In the genomic region with DNA sequence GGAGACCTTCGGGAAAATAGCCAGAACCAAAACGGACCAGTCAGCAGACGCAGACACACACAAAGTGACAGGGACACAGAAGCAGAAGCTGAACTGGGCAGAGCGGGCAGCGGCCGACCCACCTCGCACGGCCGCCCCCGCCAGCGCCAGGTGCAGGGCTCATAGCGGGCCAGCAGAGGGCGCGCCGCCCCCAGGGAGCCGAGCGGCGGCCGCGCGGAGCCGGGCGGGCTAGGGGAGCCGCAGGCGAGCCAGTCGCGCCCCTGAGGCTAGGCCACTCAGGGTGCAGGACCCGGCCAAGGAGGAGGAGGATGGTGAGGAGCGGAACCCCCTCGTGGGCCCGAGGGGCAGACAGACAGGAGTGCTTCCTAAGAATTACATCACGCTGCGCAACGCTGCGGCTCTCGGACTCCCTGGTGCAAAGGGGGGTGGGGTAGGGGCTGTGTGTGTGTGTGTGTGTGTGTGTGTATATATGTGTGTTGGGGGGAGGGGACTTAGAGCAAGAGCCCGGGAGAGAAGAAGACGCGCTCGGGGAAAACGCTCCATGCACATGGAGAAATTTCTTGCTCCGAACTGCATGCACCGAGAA, we compare ENCODE assay signal across 8 cellular contexts. TPM values are rescaled to one million over a fixed set of nuclear protein-coding genes. Genes with fewer than 3 reads are reported as not detected.
DNase-seq lines count a peak whose midpoint lies in the region; ATAC-seq and TF ChIP-seq lines count a peak whose summit lies in the region.

No MANE protein-coding gene starts in this region.

- H4K20me1 ChIP-seq in HCT116 (ENCODE audit: insufficient read depth), result no peaks in the 10 kb centered on the region

- peaks cover 58% of the 10 kb centered on the region for H3K27me3 Mint-ChIP-seq in WTC11 (ENCODE audit: low read depth)
- peaks cover 82% of the 10 kb centered on the region for H3K27me3 Mint-ChIP-seq in central memory CD8-positive, alpha-beta T cell

- TF ChIP-seq CTCF in HCT116 (IDR thresholded peaks at IDR 0.05 in 2 of 3, conservative IDR thresholded peaks at IDR 0.05 in 1 of 3; ENCODE audit: borderline replicate concordance in 1 of 3, insufficient read depth in 1 of 3, low read depth in 2 of 3, low read length in 2 of 3) (peak; percentile 72 to 98 (median 76)), WTC11 (IDR thresholded peaks at IDR 0.05) (peak; percentile 96)

- H3K27ac ChIP-seq in HCT116 (ENCODE audit: low read depth, low read length), result no peak overlapping the region

- ATAC-seq in HCT116 (peak; percentile 80), WTC11 (peak; percentile 49), GM18873 (IDR thresholded peaks at IDR 0.05; ENCODE audit: low FRiP score, unreplicated experiment) (no peak)
- peak; percentile 63 for ATAC-seq in central memory CD8-positive, alpha-beta T cell (replicated peaks; ENCODE audit: extremely low read depth, poor library complexity, severe bottlenecking)

- H3K27me3 ChIP-seq in HCT116 (ENCODE audit: insufficient read depth, low read length), result peaks cover 35% of the 10 kb centered on the region; the same call in 1 of the 2 replicates

- peak overlapping the region; percentile 99 for H3K4me2 ChIP-seq in HCT116 (ENCODE audit: low read length)

- DNase-seq in ELF-1 (ENCODE audit: low read depth, low spot score) (peak; percentile 82), HCT116 (ENCODE audit: low read depth, low spot score) (no peak), NCI-H1105 treated with DMSO at 0.1 percent for 48 hours (lab: John Stamatoyannopoulos, UW) (peak; percentile 65), WTC11 (ENCODE audit: low spot score) (peak; percentile 77), kidney tubule cell (ENCODE audit: low spot score) (peak; percentile 58)
- DNase-seq in central memory CD8-positive, alpha-beta T cell (ENCODE audit: low spot score in 2 of 2), result peak; percentile 30 to 55
- DNase-seq in stimulated activated CD4-positive, alpha-beta T cell treated with anti-CD3 and anti-CD28 coated beads, Interleukin-15, amount 100 ng/mL, for 48 hours (ENCODE audit: low read depth in 2 of 2), result peak; percentile 31 to 51

- H3K9me3 Mint-ChIP-seq in WTC11, result no peaks in the 10 kb centered on the region
- no peaks in the 10 kb centered on the region for H3K9me3 Mint-ChIP-seq in central memory CD8-positive, alpha-beta T cell

- no peaks in the 10 kb centered on the region for H3K36me3 ChIP-seq in HCT116 (ENCODE audit: control insufficient read depth in 1 of 2, insufficient read depth in 2 of 2, low read length in 2 of 2)

- POLR2A ChIA-PET in HCT116 (lab: Charles Lee), result interaction anchor here (1.0 to 1.4 kb wide), 3 partner anchors 17 to 124 kb away, joined by 3 to 5 read pairs (median 4); no protein-coding TSS in a partner anchor
- POLR2A ChIA-PET in WTC11 (lab: Charles Lee), result interaction anchor here (0.6 to 1.3 kb wide), 4 partner anchors 64 to 123 kb away, joined by 3 to 4 read pairs (median 4); no protein-coding TSS in a partner anchor

- no peaks in the 10 kb centered on the region for H3K79me2 ChIP-seq in HCT116 (ENCODE audit: insufficient read depth, low read length)

- no peak for TF ChIP-seq POLR2A in HCT116 (IDR thresholded peaks at IDR 0.05; ENCODE audit: borderline replicate concordance, extremely low read depth, insufficient read depth, insufficient read length)

- H3K9ac ChIP-seq in HCT116 (ENCODE audit: low read length), result peak overlapping the region; percentile 55

- BruUV-seq in HCT116 (replicated peaks; lab: Mats Ljungman, UMichigan), result no TSS peak

- H3K27ac Mint-ChIP-seq in WTC11, result no peak overlapping the region
- H3K27ac Mint-ChIP-seq in central memory CD8-positive, alpha-beta T cell (ENCODE audit: low read depth), result no peak overlapping the region

- no peaks in the 10 kb centered on the region for H3K9me3 ChIP-seq in HCT116 (ENCODE audit: control insufficient read depth in 1 of 2, insufficient read depth in 1 of 2, low read depth in 1 of 2, low read length in 2 of 2)

- H3K4me3 ChIP-seq in HCT116 (replicated peaks in 1 of 2; ENCODE audit: low read depth in 1 of 2, low read length in 2 of 2), result peak overlapping the region; percentile 60 to 71

- H2AFZ ChIP-seq in HCT116 (ENCODE audit: low read depth, low read length, poor library complexity, severe bottlenecking), result peak overlapping the region; percentile 95

- CTCF ChIA-PET in HCT116 (lab: Charles Lee), result interaction anchor here (0.8 to 6.0 kb wide), 13 partner anchors 9 to 227 kb away, joined by 3 to 145 read pairs (median 6); no protein-coding TSS in a partner anchor
- CTCF ChIA-PET in WTC11 (lab: Charles Lee), result interaction anchor here (0.5 to 4.5 kb wide), 27 partner anchors 8 to 221 kb away, joined by 3 to 57 read pairs (median 4); no protein-coding TSS in a partner anchor

- H3K36me3 Mint-ChIP-seq in WTC11, result no peaks in the 10 kb centered on the region
- H3K36me3 Mint-ChIP-seq in central memory CD8-positive, alpha-beta T cell (ENCODE audit: insufficient read depth), result peaks cover 3% of the 10 kb centered on the region

- H3K9me2 ChIP-seq in HCT116 (ENCODE audit: insufficient read depth), result no peaks in the 10 kb centered on the region

- H3K4me1 ChIP-seq in HCT116 (ENCODE audit: control insufficient read depth in 1 of 2, insufficient read depth in 2 of 2, low read length in 2 of 2), result peaks cover 5 to 21% of the 10 kb centered on the region in 2 experiments; a peak in 2 of 4 replicates

- RAD21 ChIA-PET in HCT116 (lab: Charles Lee; ENCODE audit: low non-redundant PET in 1 of 2, low total read pairs in 2 of 2, uncharacterized antibody in 2 of 2, unreplicated experiment in 2 of 2), result interaction anchor here (0.6 to 4.2 kb wide), 13 partner anchors 28 to 1695 kb away, joined by 3 to 46 read pairs (median 4); no protein-coding TSS in a partner anchor

- TF ChIP-seq RAD21 in HCT116 (IDR thresholded peaks at IDR 0.05; ENCODE audit: low read depth), result peak; percentile 87

- H3K4me1 Mint-ChIP-seq in WTC11, result peaks cover 15% of the 10 kb centered on the region
- peaks cover 20% of the 10 kb centered on the region for H3K4me1 Mint-ChIP-seq in central memory CD8-positive, alpha-beta T cell

- H3K4me3 Mint-ChIP-seq in WTC11, result peak overlapping the region; percentile 73
- H3K4me3 Mint-ChIP-seq in central memory CD8-positive, alpha-beta T cell, result peak overlapping the region; percentile 67

- intact Hi-C loops in HCT116 (cut with micrococcal nuclease), result loop anchor here (1.0 to 2.0 kb wide), 5 partner anchors 62 to 348 kb away; no protein-coding TSS in a partner anchor

TF ChIP-seq in HCT116, 20 proteins besides CTCF, POLR2A, EP300 and RAD21:
- no peak for TF ChIP-seq EZH2 (IDR thresholded peaks at IDR 0.05)
- peak; percentile 83 for TF ChIP-seq EGR1 (IDR thresholded peaks at IDR 0.05; ENCODE audit: low read depth)
- TF ChIP-seq ZFX (IDR thresholded peaks at IDR 0.05), result no peak

TF ChIP-seq in WTC11, 78 proteins besides CTCF, POLR2A, EP300 and RAD21 (continues in another document):
- TF ChIP-seq, protein P1, sequence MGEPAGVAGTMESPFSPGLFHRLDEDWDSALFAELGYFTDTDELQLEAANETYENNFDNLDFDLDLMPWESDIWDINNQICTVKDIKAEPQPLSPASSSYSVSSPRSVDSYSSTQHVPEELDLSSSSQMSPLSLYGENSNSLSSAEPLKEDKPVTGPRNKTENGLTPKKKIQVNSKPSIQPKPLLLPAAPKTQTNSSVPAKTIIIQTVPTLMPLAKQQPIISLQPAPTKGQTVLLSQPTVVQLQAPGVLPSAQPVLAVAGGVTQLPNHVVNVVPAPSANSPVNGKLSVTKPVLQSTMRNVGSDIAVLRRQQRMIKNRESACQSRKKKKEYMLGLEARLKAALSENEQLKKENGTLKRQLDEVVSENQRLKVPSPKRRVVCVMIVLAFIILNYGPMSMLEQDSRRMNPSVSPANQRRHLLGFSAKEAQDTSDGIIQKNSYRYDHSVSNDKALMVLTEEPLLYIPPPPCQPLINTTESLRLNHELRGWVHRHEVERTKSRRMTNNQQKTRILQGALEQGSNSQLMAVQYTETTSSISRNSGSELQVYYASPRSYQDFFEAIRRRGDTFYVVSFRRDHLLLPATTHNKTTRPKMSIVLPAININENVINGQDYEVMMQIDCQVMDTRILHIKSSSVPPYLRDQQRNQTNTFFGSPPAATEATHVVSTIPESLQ (CRISPR knock-in tag; IDR thresholded peaks at IDR 0.05), result no peak
- TF ChIP-seq JUN (CRISPR knock-in tag; IDR thresholded peaks at IDR 0.05) (no peak), NFE2L1 (CRISPR knock-in tag; IDR thresholded peaks at IDR 0.05) (no peak)
- TF ChIP-seq, protein P2, sequence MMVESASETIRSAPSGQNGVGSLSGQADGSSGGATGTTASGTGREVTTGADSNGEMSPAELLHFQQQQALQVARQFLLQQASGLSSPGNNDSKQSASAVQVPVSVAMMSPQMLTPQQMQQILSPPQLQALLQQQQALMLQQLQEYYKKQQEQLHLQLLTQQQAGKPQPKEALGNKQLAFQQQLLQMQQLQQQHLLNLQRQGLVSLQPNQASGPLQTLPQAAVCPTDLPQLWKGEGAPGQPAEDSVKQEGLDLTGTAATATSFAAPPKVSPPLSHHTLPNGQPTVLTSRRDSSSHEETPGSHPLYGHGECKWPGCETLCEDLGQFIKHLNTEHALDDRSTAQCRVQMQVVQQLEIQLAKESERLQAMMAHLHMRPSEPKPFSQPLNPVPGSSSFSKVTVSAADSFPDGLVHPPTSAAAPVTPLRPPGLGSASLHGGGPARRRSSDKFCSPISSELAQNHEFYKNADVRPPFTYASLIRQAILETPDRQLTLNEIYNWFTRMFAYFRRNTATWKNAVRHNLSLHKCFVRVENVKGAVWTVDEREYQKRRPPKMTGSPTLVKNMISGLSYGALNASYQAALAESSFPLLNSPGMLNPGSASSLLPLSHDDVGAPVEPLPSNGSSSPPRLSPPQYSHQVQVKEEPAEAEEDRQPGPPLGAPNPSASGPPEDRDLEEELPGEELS (CRISPR knock-in tag; IDR thresholded peaks at IDR 0.05), result no peak
- TF ChIP-seq, protein P3, sequence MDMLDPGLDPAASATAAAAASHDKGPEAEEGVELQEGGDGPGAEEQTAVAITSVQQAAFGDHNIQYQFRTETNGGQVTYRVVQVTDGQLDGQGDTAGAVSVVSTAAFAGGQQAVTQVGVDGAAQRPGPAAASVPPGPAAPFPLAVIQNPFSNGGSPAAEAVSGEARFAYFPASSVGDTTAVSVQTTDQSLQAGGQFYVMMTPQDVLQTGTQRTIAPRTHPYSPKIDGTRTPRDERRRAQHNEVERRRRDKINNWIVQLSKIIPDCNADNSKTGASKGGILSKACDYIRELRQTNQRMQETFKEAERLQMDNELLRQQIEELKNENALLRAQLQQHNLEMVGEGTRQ (CRISPR knock-in tag; IDR thresholded peaks at IDR 0.05), result no peak

RNA-seq across cellular contexts. Expression of a gene that starts 0.9 kb away (rescaled TPM):
- 0.25 TPM for total RNA-seq in HCT116 (2021; ENCODE audit: unreplicated experiment)
- polyA plus RNA-seq in HCT116 (2012), result 0.17 TPM in 2 replicates
- total RNA-seq in WTC11 (2021), result 0.89 to 1.2 TPM (median 1.1 TPM) in 3 replicates
